20 cellular contexts compared by ENCODE assay signal in genomic region chr9:13791816-13792215, GRCh38.
DNase-seq lines count a peak whose midpoint lies in the region; ATAC-seq and TF ChIP-seq lines count a peak whose summit lies in the region.
"Had no signal": no experiment of that assay in that cellular context is flagged by ENCODE, and none has a peak within 500 bp of the region (broad histone marks: within the 10 kb centered on the region; RNA-seq: fewer than 3 reads in every experiment).

No MANE protein-coding gene starts in this region.

- ATAC-seq in HG03571 (IDR thresholded peaks at IDR 0.05; ENCODE audit: unreplicated experiment): no peak
- ATAC-seq: K562, SK-N-SH treated with all-trans-retinoic acid at 6 μM for 48 hours had no signal

- H3K9ac ChIP-seq in neural progenitor cell: no peak overlapping the region

- peaks cover 0 to 4% (median 0%) of the 10 kb centered on the region in 4 donors for H3K9me3 ChIP-seq in esophagus muscularis mucosa
- H3K9me3 ChIP-seq in neural progenitor cell (ENCODE audit: low read depth): no peaks in the 10 kb centered on the region
- no peaks in the 10 kb centered on the region for H3K9me3 ChIP-seq in vagina

- no peaks in the 10 kb centered on the region for H4K20me1 ChIP-seq in neural progenitor cell (ENCODE audit: low read depth)

- no peaks in the 10 kb centered on the region for H3F3A ChIP-seq in neural progenitor cell (ENCODE audit: low read depth)

- H3K27me3 Mint-ChIP-seq in neural progenitor cell (ENCODE audit: insufficient read depth, low read depth): peaks cover 2% of the 10 kb centered on the region
- H3K27me3 Mint-ChIP-seq: B cell had no signal

- H3K9me3 Mint-ChIP-seq in neural progenitor cell: peaks cover 40% of the 10 kb centered on the region

- no peaks in the 10 kb centered on the region for H3K79me2 ChIP-seq in neural progenitor cell (ENCODE audit: low read depth)

- H3K27ac ChIP-seq in esophagus muscularis mucosa (replicated peaks in 1 of 4): no peak overlapping the region
- no peak overlapping the region for H3K27ac ChIP-seq in neural progenitor cell
- H3K27ac ChIP-seq in vagina: no peak overlapping the region
- H3K27ac ChIP-seq: PC-9, RWPE1 had no signal

- no peak for TF ChIP-seq EP300 in esophagus muscularis mucosa (IDR thresholded peaks at IDR 0.05)

- H3K4me3 ChIP-seq in esophagus muscularis mucosa (no peak overlapping the region), neural progenitor cell (no peak overlapping the region), vagina (no peak overlapping the region)
- H3K4me3 ChIP-seq: K562, PC-9 had no signal

- H3K27me3 ChIP-seq in esophagus muscularis mucosa (no peaks in the 10 kb centered on the region), neural progenitor cell (no peaks in the 10 kb centered on the region), vagina (no peaks in the 10 kb centered on the region)

- no peak overlapping the region for H3K4me2 ChIP-seq in neural progenitor cell
- H3K4me2 ChIP-seq: PC-9 had no signal

- TF ChIP-seq POLR2A in esophagus muscularis mucosa (IDR thresholded peaks at IDR 0.05; ENCODE audit: low read depth) (no peak), vagina (IDR thresholded peaks at IDR 0.05) (no peak)

- intact Hi-C loops in esophagus muscularis mucosa (cut with DNase I): no loop called here
- intact Hi-C loops in vagina (cut with DNase I): no loop called here

- H3K36me3 ChIP-seq in esophagus muscularis mucosa: no peaks in the 10 kb centered on the region
- H3K36me3 ChIP-seq in neural progenitor cell: no peaks in the 10 kb centered on the region
- no peaks in the 10 kb centered on the region for H3K36me3 ChIP-seq in vagina

- peak; percentile 59 for DNase-seq in ELF-1 (ENCODE audit: low read depth, low spot score)
- DNase-seq in NCI-H69 (lab: John Stamatoyannopoulos, UW): peak; percentile 70
- DNase-seq in esophagus muscularis mucosa (ENCODE audit: extremely low spot score): peak; percentile 55
- DNase-seq in neural progenitor cell (ENCODE audit: low spot score): peak; percentile 26
- no peak for DNase-seq in NCI-H2029 treated with DMSO at 0.1 percent for 48 hours (lab: John Stamatoyannopoulos, UW)
- DNase-seq in vagina (ENCODE audit: extremely low spot score in 2 of 2): no peak
- DNase-seq: DMS153, GF-D8, HCEC 1CT, NCI-H1092 treated with DMSO at 0.1 percent for 48 hours, NCI-H146, NCI-H2081, NCI-H446, PC-9, SIG-M5 had no signal

- 89% methylated on average over 4 of the region's 4 CpGs for WGBS in esophagus muscularis mucosa

- no peak overlapping the region for H3K27ac Mint-ChIP-seq in neural progenitor cell
- H3K27ac Mint-ChIP-seq: B cell had no signal

- H3K4me3 Mint-ChIP-seq in neural progenitor cell: no peak overlapping the region
- H3K4me3 Mint-ChIP-seq: B cell had no signal

- peak overlapping the region; percentile 79 for H2AFZ ChIP-seq in neural progenitor cell (replicated peaks)
- H2AFZ ChIP-seq: PC-9 had no signal

- H3K36me3 Mint-ChIP-seq in neural progenitor cell: no peaks in the 10 kb centered on the region

- peaks cover 6% of the 10 kb centered on the region for H3K4me1 Mint-ChIP-seq in neural progenitor cell
- H3K4me1 Mint-ChIP-seq: B cell had no signal

- TF ChIP-seq CTCF in esophagus muscularis mucosa (IDR thresholded peaks at IDR 0.05) (no peak), neural progenitor cell (IDR thresholded peaks at IDR 0.05) (no peak), vagina (IDR thresholded peaks at IDR 0.05) (no peak)

- H3K4me1 ChIP-seq in esophagus muscularis mucosa (peaks cover 8 to 18% (median 15%) of the 10 kb centered on the region in 4 donors), neural progenitor cell (no peaks in the 10 kb centered on the region), vagina (no peaks in the 10 kb centered on the region)

Comparison
In these comparisons a context has a peak if more than half of its experiments do, and no peak if none do; other contexts are left out.
1. DNase-seq: peak in ELF-1 (single experiment), NCI-H69 (single experiment), esophagus muscularis mucosa (single experiment) and neural progenitor cell (single experiment); none in NCI-H2029 treated with DMSO at 0.1 percent for 48 hours (single experiment) and vagina (0 of 2).